ENCODE assay signal across 8 cellular contexts in genomic region chr9:133532937-133533668, GRCh38. TPM values are rescaled to one million over a fixed set of nuclear protein-coding genes. Genes with fewer than 3 reads are reported as not detected.
DNase-seq lines count a peak whose midpoint lies in the region; ATAC-seq and TF ChIP-seq lines count a peak whose summit lies in the region.

No MANE protein-coding gene starts in this region.

- H3K36me3 ChIP-seq in ascending aorta: no peaks in the 10 kb centered on the region

- H3K4me3 ChIP-seq in ascending aorta: no peak overlapping the region

- TF ChIP-seq CTCF in ascending aorta (IDR thresholded peaks at IDR 0.05): peak; percentile 45 to 64 (median 53)

- H3K4me1 ChIP-seq in ascending aorta: peaks cover 9 to 13% of the 10 kb centered on the region in 2 donors

- H3K9me3 ChIP-seq in ascending aorta: no peaks in the 10 kb centered on the region

- ATAC-seq in GM21528 (IDR thresholded peaks at IDR 0.05; ENCODE audit: low FRiP score, unreplicated experiment) (no peak), HG03457 (IDR thresholded peaks at IDR 0.05; ENCODE audit: unreplicated experiment) (no peak)

- peak; percentile 34 for DNase-seq in G401 (ENCODE audit: low spot score)
- DNase-seq in NCI-H1092 (lab: John Stamatoyannopoulos, UW): peak; percentile 70
- DNase-seq in T-helper 2 cell: peak in 3 of 5 experiments; percentile 37 to 71 (median 50)
- peak in 1 of 2 donors; percentile 78 for DNase-seq in ascending aorta (ENCODE audit: low spot score in 2 of 2)
- DNase-seq in iris pigment epithelial cell (ENCODE audit: low read depth): peak; percentile 22
- peak; percentile 76 for DNase-seq in stimulated activated CD4-positive, alpha-beta T cell treated with anti-CD3 and anti-CD28 coated beads, Interleukin-4, amount 100 ng/mL, for 1 hour

- intact Hi-C loops in ascending aorta (cut with DNase I): loop anchor here (2.0 to 5.0 kb wide), 2 partner anchors 194 to 459 kb away; partner anchors contain the start of gene VAV2

- no peaks in the 10 kb centered on the region for H3K27me3 ChIP-seq in ascending aorta

- in situ Hi-C loops in G401 (cut with HindIII; ENCODE audit: low sequenced_read_pairs): no loop called here

- no peak overlapping the region for H3K27ac ChIP-seq in ascending aorta

RNA-seq across cellular contexts. Expression of gene ADAMTSL2, which starts 1.4 kb away (rescaled TPM):
- not detected in 2 replicates for total RNA-seq in G401 (2014; rRNA removed; shearing (Covaris generic))
- 3.4 TPM for total RNA-seq in ascending aorta

RNA-seq across cellular contexts. Expression of gene MYMK, which starts 8.3 kb away (rescaled TPM):
- total RNA-seq in G401 (2014; rRNA removed; shearing (Covaris generic)): 0.64 TPM in 1 of 2 replicates, not detected in the other
- not detected for total RNA-seq in ascending aorta

RNA-seq across cellular contexts. Expression of gene SLC2A6, which starts 54.2 kb away (rescaled TPM):
- total RNA-seq in G401 (2014; rRNA removed; shearing (Covaris generic)): 5.5 and 6.8 TPM in 2 replicates
- total RNA-seq in ascending aorta: 8.7 TPM
